ENCODE assay signal across 16 cellular contexts in the genomic region with DNA sequence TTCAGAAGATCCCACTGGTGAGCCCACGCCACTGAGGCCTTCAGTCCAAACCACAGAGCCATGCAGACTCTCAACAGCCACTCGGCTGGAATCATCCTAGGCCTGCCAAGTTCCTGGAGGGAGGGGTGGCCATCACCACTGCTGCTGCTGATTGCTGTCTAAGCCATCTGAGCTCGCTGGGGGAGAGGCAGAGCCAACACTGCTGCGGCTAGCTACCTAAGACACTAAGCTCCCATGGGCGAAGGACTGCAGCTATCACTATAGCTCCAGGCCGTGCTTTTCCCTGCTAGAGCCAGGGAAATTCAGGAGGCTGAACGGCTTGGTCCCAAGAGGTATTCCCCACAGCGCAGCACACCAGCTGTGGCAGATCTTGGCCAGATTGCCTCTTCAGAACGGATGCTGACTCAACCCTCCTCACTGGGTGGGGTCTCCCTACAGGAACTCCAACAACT.
DNase-seq lines count a peak whose midpoint lies in the region; ATAC-seq and TF ChIP-seq lines count a peak whose summit lies in the region.
"Had no signal": no experiment of that assay in that cellular context is flagged by ENCODE, and none has a peak within 500 bp of the region (broad histone marks: within the 10 kb centered on the region; RNA-seq: fewer than 3 reads in every experiment).

No MANE protein-coding gene starts in this region.

- no peak overlapping the region for H3K4me3 ChIP-seq in choroid plexus epithelial cell (ENCODE audit: low read depth, low read length)

- CTCF ChIA-PET in activated CD4-positive, alpha-beta T cell treated with anti-CD3 and anti-CD28 coated beads, Interleukin-2, amount 10 ng/mL, durations not matched to agents 7 days and 5 days (lab: Charles Lee) = no interaction called here

- no peak overlapping the region for H3K27ac Mint-ChIP-seq in activated CD4-positive, alpha-beta T cell treated with anti-CD3 and anti-CD28 coated beads, Interleukin-2, amount 10 ng/mL, durations not matched to agents 7 days and 5 days

- H3K9me3 Mint-ChIP-seq in activated CD4-positive, alpha-beta T cell treated with anti-CD3 and anti-CD28 coated beads, Interleukin-2, amount 10 ng/mL, durations not matched to agents 7 days and 5 days = peaks cover 23% of the 10 kb centered on the region

- peak; percentile 28 for DNase-seq in AG09319 (ENCODE audit: extremely low read depth, low read depth)
- DNase-seq in M059J (ENCODE audit: low read depth) = peak; percentile 25
- peak; percentile 79 for DNase-seq in choroid plexus epithelial cell (ENCODE audit: low read depth)
- peak; percentile 66 for DNase-seq in islet precursor cell
- DNase-seq in activated CD4-positive, alpha-beta T cell treated with anti-CD3 and anti-CD28 coated beads, Interleukin-2, amount 10 ng/mL, durations not matched to agents 7 days and 5 days = no peak
- no peak for DNase-seq in ecto neural progenitor cell (ENCODE audit: low spot score)
- DNase-seq: activated CD4-positive, alpha-beta T cell treated with anti-CD3 and anti-CD28 coated beads, Interleukin-2, amount 50 U/mL, for 1 hour; activated gamma-delta T cell; cerebellar nuclear complex; DMS79; KBM-7; NCI-H2081; SW 1271 had no signal

- no peak for ATAC-seq in GM19463 (IDR thresholded peaks at IDR 0.05; ENCODE audit: unreplicated experiment)
- no peak for ATAC-seq in HG03095 (IDR thresholded peaks at IDR 0.05; ENCODE audit: unreplicated experiment)

- H3K4me1 Mint-ChIP-seq in activated CD4-positive, alpha-beta T cell treated with anti-CD3 and anti-CD28 coated beads, Interleukin-2, amount 10 ng/mL, durations not matched to agents 7 days and 5 days = no peaks in the 10 kb centered on the region
- H3K4me1 Mint-ChIP-seq: neural crest cell had no signal

- H3K36me3 Mint-ChIP-seq in activated CD4-positive, alpha-beta T cell treated with anti-CD3 and anti-CD28 coated beads, Interleukin-2, amount 10 ng/mL, durations not matched to agents 7 days and 5 days (ENCODE audit: low read depth) = peaks cover 37% of the 10 kb centered on the region

- H3K4me3 Mint-ChIP-seq in activated CD4-positive, alpha-beta T cell treated with anti-CD3 and anti-CD28 coated beads, Interleukin-2, amount 10 ng/mL, durations not matched to agents 7 days and 5 days = no peak overlapping the region
- H3K4me3 Mint-ChIP-seq: neural crest cell had no signal

- H3K27me3 Mint-ChIP-seq in activated CD4-positive, alpha-beta T cell treated with anti-CD3 and anti-CD28 coated beads, Interleukin-2, amount 10 ng/mL, durations not matched to agents 7 days and 5 days = no peaks in the 10 kb centered on the region

- POLR2A ChIA-PET in activated CD4-positive, alpha-beta T cell treated with anti-CD3 and anti-CD28 coated beads, Interleukin-2, amount 10 ng/mL, durations not matched to agents 7 days and 5 days (lab: Charles Lee) = no interaction called here

- no peak for TF ChIP-seq CTCF in AG09319 (IDR thresholded peaks at IDR 0.05; ENCODE audit: low read depth, low read length)
- TF ChIP-seq CTCF in choroid plexus epithelial cell (conservative IDR thresholded peaks at IDR 0.05; ENCODE audit: low read depth, low read length) = no peak

Comparison
In these comparisons a context has a peak if more than half of its experiments do, and no peak if none do; other contexts are left out.
1. DNase-seq: peak in AG09319 (single experiment), M059J (single experiment), choroid plexus epithelial cell (single experiment) and islet precursor cell (single experiment); none in activated CD4-positive, alpha-beta T cell treated with anti-CD3 and anti-CD28 coated beads, Interleukin-2, amount 10 ng/mL, durations not matched to agents 7 days and 5 days (single experiment) and ecto neural progenitor cell (single experiment).